Comparison of ENCODE assay signal across 1 cellular context in genomic region chr19:22595918-22596341, GRCh38.
TF ChIP-seq lines count a peak whose summit lies in the region.

No MANE protein-coding gene starts in this region.

TF ChIP-seq in HepG2, 621 proteins besides CTCF, POLR2A, EP300 and RAD21 (continued from another document):
- no peak for TF ChIP-seq BORCS8-MEF2B (CRISPR knock-in tag; IDR thresholded peaks at IDR 0.05)
- no peak for TF ChIP-seq ZBTB8A (CRISPR knock-in tag; IDR thresholded peaks at IDR 0.05; ENCODE audit: borderline replicate concordance, low read depth)
